In genomic region chr7:15424468-15424867, GRCh38 we compare ENCODE assay signal across 16 cellular contexts.
"Had no signal": no experiment of that assay in that cellular context is flagged by ENCODE, and none has a peak within 500 bp of the region (broad histone marks: within the 10 kb centered on the region; RNA-seq: fewer than 3 reads in every experiment).

No MANE protein-coding gene starts in this region.

- H3K4me3 ChIP-seq: coronary artery, pancreas, tibial nerve had no signal

- H3K4me3 Mint-ChIP-seq: activated CD8-positive, alpha-beta memory T cell treated with anti-CD3 and anti-CD28 coated beads, Interleukin-2, amount 10 ng/mL, durations not matched to agents 7 days and 5 days; activated naive CD8-positive, alpha-beta T cell treated with anti-CD3 and anti-CD28 coated beads for 36 hours; activated T-cell treated with anti-CD3 and anti-CD28 coated beads, Interleukin-2, amount 50 U/mL, for 4 hours; neural crest cell; T-helper 2 cell treated with Interferon-gamma antibody and Interleukin-4, amounts not matched to agents 5 μg/mL and 100 μg/mL, for 36 hours had no signal

- H3K4me1 Mint-ChIP-seq: activated CD8-positive, alpha-beta memory T cell treated with anti-CD3 and anti-CD28 coated beads, Interleukin-2, amount 10 ng/mL, durations not matched to agents 7 days and 5 days; activated naive CD8-positive, alpha-beta T cell treated with anti-CD3 and anti-CD28 coated beads for 36 hours; neural crest cell had no signal

- H3K27me3 Mint-ChIP-seq: activated CD8-positive, alpha-beta memory T cell treated with anti-CD3 and anti-CD28 coated beads, Interleukin-2, amount 10 ng/mL, durations not matched to agents 7 days and 5 days; activated naive CD8-positive, alpha-beta T cell treated with anti-CD3 and anti-CD28 coated beads for 36 hours had no signal

- H3K9me3 Mint-ChIP-seq: neural crest cell had no signal

- H3K27me3 ChIP-seq: pancreas, tibial nerve had no signal

- H3K9me3 ChIP-seq: pancreas, tibial nerve had no signal

- DNase-seq: activated CD4-positive, alpha-beta T cell treated with anti-CD3 and anti-CD28 coated beads, Interleukin-2, amount 50 U/mL, for 48 hours; activated CD4-positive, CD25-positive, alpha-beta regulatory T cell treated with anti-CD3 and anti-CD28 coated beads, Interleukin-2, amount 50 U/mL, for 72 hours; activated CD8-positive, alpha-beta memory T cell treated with anti-CD3 and anti-CD28 coated beads, Interleukin-2, amount 10 ng/mL, durations not matched to agents 7 days and 5 days; activated gamma-delta T cell treated with Interleukin-2 at 50 U/mL for 16 hours; activated naive CD8-positive, alpha-beta T cell treated with anti-CD3 and anti-CD28 coated beads for 36 hours; activated T-cell treated with anti-CD3 and anti-CD28 coated beads, Interleukin-2, amount 50 U/mL, for 4 hours; aorta; caudate nucleus; effector CD8-positive, alpha-beta T cell; hypothalamus; kidney glomerular epithelial cell; pancreas had no signal

- ATAC-seq: activated CD8-positive, alpha-beta memory T cell treated with anti-CD3 and anti-CD28 coated beads, Interleukin-2, amount 10 ng/mL, durations not matched to agents 7 days and 5 days; activated T-cell treated with anti-CD3 and anti-CD28 coated beads, Interleukin-2, amount 50 U/mL, for 4 hours; pancreas had no signal

- H3K27ac Mint-ChIP-seq: activated CD8-positive, alpha-beta memory T cell treated with anti-CD3 and anti-CD28 coated beads, Interleukin-2, amount 10 ng/mL, durations not matched to agents 7 days and 5 days; activated naive CD8-positive, alpha-beta T cell treated with anti-CD3 and anti-CD28 coated beads for 36 hours; T-helper 2 cell treated with Interferon-gamma antibody and Interleukin-4, amounts not matched to agents 5 μg/mL and 100 μg/mL, for 36 hours had no signal

- H3K36me3 Mint-ChIP-seq: activated CD8-positive, alpha-beta memory T cell treated with anti-CD3 and anti-CD28 coated beads, Interleukin-2, amount 10 ng/mL, durations not matched to agents 7 days and 5 days; activated naive CD8-positive, alpha-beta T cell treated with anti-CD3 and anti-CD28 coated beads for 36 hours had no signal

- H3K36me3 ChIP-seq: pancreas, tibial nerve had no signal

- H3K4me1 ChIP-seq: pancreas, tibial nerve had no signal

- H3K27ac ChIP-seq: coronary artery, pancreas, tibial nerve had no signal
